ENCODE assay signal across 19 cellular contexts in genomic region chr10:17734432-17735110, GRCh38. TPM values are rescaled to one million over a fixed set of nuclear protein-coding genes. Genes with fewer than 3 reads are reported as not detected.
"Had no signal": no experiment of that assay in that cellular context is flagged by ENCODE, and none has a peak within 500 bp of the region (broad histone marks: within the 10 kb centered on the region; RNA-seq: fewer than 3 reads in every experiment).

No MANE protein-coding gene starts in this region.

- H3K27me3 ChIP-seq: hepatocyte, neutrophil, pancreas, tibial nerve had no signal

- ATAC-seq: activated naive CD4-positive, alpha-beta T cell treated with anti-CD3 and anti-CD28 coated beads, Interleukin-2, amount 50 U/mL, for 72 hours; esophagus mucosa; left colon; natural killer cell had no signal

- H3K36me3 ChIP-seq: neutrophil, pancreas, tibial nerve had no signal

- H3K27ac ChIP-seq: hepatocyte, neutrophil, tibial nerve had no signal

- DNase-seq: activated CD4-positive, alpha-beta memory T cell treated with anti-CD3 and anti-CD28 coated beads for 36 hours; activated gamma-delta T cell treated with Interleukin-2 at 50 U/mL for 16 hours; activated T-cell treated with anti-CD3 and anti-CD28 coated beads for 4 hours; cortex of kidney; effector CD8-positive, alpha-beta T cell; left colon; natural killer cell; stimulated activated CD4-positive, alpha-beta T cell treated with anti-CD3 and anti-CD28 coated beads, Interleukin-12 subunit alpha, Interleukin-12 subunit beta, amount 100 ng/mL, for 4 hours; stimulated activated CD4-positive, alpha-beta T cell treated with anti-CD3 and anti-CD28 coated beads, Interleukin-1b, Interleukin-23, amount 100 ng/mL, for 48 hours; stimulated activated naive CD4-positive, alpha-beta T cell treated with Interleukin-2 at 50 U/mL for 16 hours; T1000 had no signal

- H3K9me3 ChIP-seq: neutrophil, pancreas, tibial nerve had no signal

- H3K4me3 ChIP-seq: hepatocyte, lung, pancreas, tibial nerve had no signal

RNA-seq across cellular contexts. Expression of gene TMEM236, which starts 17.4 kb away (rescaled TPM):
- total RNA-seq: activated T-helper 1 cell treated with anti-CD3 and anti-CD28 coated beads, Interleukin-12 subunit alpha, Interleukin-12 subunit beta, Interleukin-2, Interleukin-4 antibody, amounts not matched to agents 30 ng/mL and 10 ng/mL and 1 ng/mL, durations not matched to agents 14 hours and 24 hours and 36 hours had no signal
